In genomic region chr2:113041871-113042270, GRCh38 we compare ENCODE assay signal across 22 cellular contexts. TPM values are rescaled to one million over a fixed set of nuclear protein-coding genes. Genes with fewer than 3 reads are reported as not detected.
DNase-seq lines count a peak whose midpoint lies in the region; ATAC-seq and TF ChIP-seq lines count a peak whose summit lies in the region.
"Had no signal": no experiment of that assay in that cellular context is flagged by ENCODE, and none has a peak within 500 bp of the region (broad histone marks: within the 10 kb centered on the region; RNA-seq: fewer than 3 reads in every experiment).

No MANE protein-coding gene starts in this region.

- H3K36me3 Mint-ChIP-seq in progenitor cell of endocrine pancreas (ENCODE audit: insufficient read depth) = no peaks in the 10 kb centered on the region
- H3K36me3 Mint-ChIP-seq: activated naive CD8-positive, alpha-beta T cell treated with anti-CD3 and anti-CD28 coated beads, Interleukin-2, amount 10 ng/mL, durations not matched to agents 7 days and 5 days; naive B cell had no signal

- H3K9ac ChIP-seq in MM.1S (ENCODE audit: low read length) = no peak overlapping the region
- H3K9ac ChIP-seq: GM23248 had no signal

- DNase-seq in MM.1S = peak; percentile 37
- peak; percentile 68 for DNase-seq in epithelial cell of esophagus (ENCODE audit: low read depth)
- DNase-seq in progenitor cell of endocrine pancreas (ENCODE audit: low spot score, unreplicated experiment) = no peak
- no peak for DNase-seq in aorta
- DNase-seq: activated CD4-positive, alpha-beta T cell treated with anti-CD3 and anti-CD28 coated beads for 48 hours; activated naive CD8-positive, alpha-beta T cell treated with anti-CD3 and anti-CD28 coated beads, Interleukin-2, amount 10 ng/mL, durations not matched to agents 7 days and 5 days; activated T-cell treated with anti-CD3 and anti-CD28 coated beads, Interleukin-2, amount 50 U/mL, for 1 hour; CD4-positive, alpha-beta T cell; GM23248; KBM-7; left cardiac atrium; naive B cell; NCI-H524 treated with DMSO at 0.1 percent for 48 hours; psoas muscle; stimulated activated CD4-positive, alpha-beta T cell treated with anti-CD3 and anti-CD28 coated beads, Interleukin-1b, Interleukin-23, amount 100 ng/mL, for 48 hours had no signal

- no peaks in the 10 kb centered on the region for H3F3A ChIP-seq in MM.1S (ENCODE audit: insufficient read depth, low read length)

- no peak overlapping the region for H3K4me3 Mint-ChIP-seq in progenitor cell of endocrine pancreas (ENCODE audit: low read depth)
- H3K4me3 Mint-ChIP-seq: activated naive CD8-positive, alpha-beta T cell treated with anti-CD3 and anti-CD28 coated beads, Interleukin-2, amount 10 ng/mL, durations not matched to agents 7 days and 5 days; CD4-positive, alpha-beta T cell; central memory CD8-positive, alpha-beta T cell; naive B cell had no signal

- H4K20me1 ChIP-seq in MM.1S (ENCODE audit: insufficient read depth, low read length) = no peaks in the 10 kb centered on the region

- TF ChIP-seq CTCF in GM12875 (IDR thresholded peaks at IDR 0.05; ENCODE audit: borderline replicate concordance, insufficient read depth, low read depth, low read length) = peak; percentile 47; the same call in 1 of the 2 replicates
- peak; percentile 39 for TF ChIP-seq CTCF in MM.1S (IDR thresholded peaks at IDR 0.05; ENCODE audit: low read length)
- peak; percentile 70 for TF ChIP-seq CTCF in epithelial cell of esophagus (IDR thresholded peaks at IDR 0.05; ENCODE audit: insufficient read depth, low read depth, low read length, missing control alignments)
- peak; percentile 16 for TF ChIP-seq CTCF in progenitor cell of endocrine pancreas (IDR thresholded peaks at IDR 0.05; ENCODE audit: unreplicated experiment)

- intact Hi-C loops in aorta (cut with DNase I) = no loop called here

- no peaks in the 10 kb centered on the region for H3K27me3 ChIP-seq in MM.1S (replicated peaks; ENCODE audit: insufficient read depth, low read length)
- no peaks in the 10 kb centered on the region for H3K27me3 ChIP-seq in aorta (ENCODE audit: control insufficient read depth in 1 of 2, insufficient read depth in 2 of 2, low read length in 1 of 2)

- no peak overlapping the region for H3K4me2 ChIP-seq in MM.1S (ENCODE audit: low read depth, low read length)

- H3K36me3 ChIP-seq in MM.1S (replicated peaks; ENCODE audit: insufficient read depth, low read length) (no peaks in the 10 kb centered on the region), aorta (ENCODE audit: control insufficient read depth in 1 of 2, insufficient read depth in 2 of 2, low read length in 1 of 2) (no peaks in the 10 kb centered on the region)
- H3K36me3 ChIP-seq: thoracic aorta had no signal

- H3K9me3 ChIP-seq in MM.1S (replicated peaks; ENCODE audit: insufficient read depth, low read length) (no peaks in the 10 kb centered on the region), aorta (ENCODE audit: control insufficient read depth, low read length) (no peaks in the 10 kb centered on the region)
- H3K9me3 ChIP-seq: thoracic aorta had no signal

- H3K27ac ChIP-seq in MM.1S (ENCODE audit: low read length) (no peak overlapping the region), aorta (ENCODE audit: low read depth in 1 of 2, low read length in 2 of 2) (no peak overlapping the region)
- H3K27ac ChIP-seq: GM23248, psoas muscle, thoracic aorta had no signal

- peaks cover 5% of the 10 kb centered on the region; the same call in 1 of the 2 replicates for H3K4me1 ChIP-seq in MM.1S (ENCODE audit: low read length)
- H3K4me1 ChIP-seq in aorta (ENCODE audit: control insufficient read depth in 1 of 2, insufficient read depth in 2 of 2, low read length in 2 of 2) = no peaks in the 10 kb centered on the region
- H3K4me1 ChIP-seq: psoas muscle had no signal

- H2AFZ ChIP-seq in MM.1S (ENCODE audit: low read length) = no peak overlapping the region
- H2AFZ ChIP-seq: GM23248 had no signal

- WGBS in aorta, 2 donors = 49 to 56% methylated on average over 5 of the region's 5 CpGs

- H3K4me1 Mint-ChIP-seq in progenitor cell of endocrine pancreas (ENCODE audit: low read depth) = peaks cover 15% of the 10 kb centered on the region
- H3K4me1 Mint-ChIP-seq: activated naive CD8-positive, alpha-beta T cell treated with anti-CD3 and anti-CD28 coated beads, Interleukin-2, amount 10 ng/mL, durations not matched to agents 7 days and 5 days; central memory CD8-positive, alpha-beta T cell; naive B cell had no signal

- H3K79me2 ChIP-seq in MM.1S (ENCODE audit: low read length) = no peaks in the 10 kb centered on the region

- peaks cover 3% of the 10 kb centered on the region for H3K27me3 Mint-ChIP-seq in progenitor cell of endocrine pancreas
- H3K27me3 Mint-ChIP-seq: CD4-positive, alpha-beta T cell had no signal

- no peaks in the 10 kb centered on the region for H3K9me2 ChIP-seq in MM.1S (replicated peaks; ENCODE audit: insufficient read depth, low read length)

- H3K27ac Mint-ChIP-seq in progenitor cell of endocrine pancreas = no peak overlapping the region
- H3K27ac Mint-ChIP-seq: activated naive CD8-positive, alpha-beta T cell treated with anti-CD3 and anti-CD28 coated beads, Interleukin-2, amount 10 ng/mL, durations not matched to agents 7 days and 5 days; CD4-positive, alpha-beta T cell; naive B cell had no signal

- H3K9me3 Mint-ChIP-seq in progenitor cell of endocrine pancreas (ENCODE audit: low read depth) = no peaks in the 10 kb centered on the region
- H3K9me3 Mint-ChIP-seq: activated naive CD8-positive, alpha-beta T cell treated with anti-CD3 and anti-CD28 coated beads, Interleukin-2, amount 10 ng/mL, durations not matched to agents 7 days and 5 days; CD4-positive, alpha-beta T cell; central memory CD8-positive, alpha-beta T cell had no signal

- H3K4me3 ChIP-seq in GM12875 (ENCODE audit: low read depth, low read length) (no peak overlapping the region), MM.1S (ENCODE audit: low read length) (no peak overlapping the region), epithelial cell of esophagus (ENCODE audit: low read length) (no peak overlapping the region), aorta (ENCODE audit: low read length in 2 of 2) (no peak overlapping the region)
- H3K4me3 ChIP-seq: GM23248, psoas muscle, thoracic aorta had no signal

- no peak for ATAC-seq in HG03097 (IDR thresholded peaks at IDR 0.05; ENCODE audit: low FRiP score, unreplicated experiment)
- no peak for ATAC-seq in aorta (ENCODE audit: low FRiP score)
- ATAC-seq in HG03342 (IDR thresholded peaks at IDR 0.05; ENCODE audit: unreplicated experiment) = no peak
- ATAC-seq: left cardiac atrium, psoas muscle had no signal

RNA-seq across cellular contexts. Expression of gene IL36B, which starts 10.8 kb away (rescaled TPM):
- not detected in 2 replicates for total RNA-seq in progenitor cell of endocrine pancreas
- not detected for total RNA-seq in aorta
- not detected for polyA plus RNA-seq in aorta
- total RNA-seq: activated naive CD8-positive, alpha-beta T cell treated with anti-CD3 and anti-CD28 coated beads, Interleukin-2, amount 10 ng/mL, durations not matched to agents 7 days and 5 days; CD4-positive, alpha-beta T cell; endothelial cell of umbilical vein; GM23248; left cardiac atrium; psoas muscle; T-helper 2 cell treated with Interferon-gamma antibody and Interleukin-4, amounts not matched to agents 100 ng/mL and 5 ng/mL, for 36 hours; thoracic aorta had no signal
- polyA plus RNA-seq: endothelial cell of umbilical vein, GM23248, psoas muscle had no signal

RNA-seq across cellular contexts. Expression of gene IL36RN, which starts 17.1 kb away (rescaled TPM):
- total RNA-seq in progenitor cell of endocrine pancreas = 0.13 TPM in 1 of 2 replicates, not detected in the other
- not detected for total RNA-seq in aorta
- not detected for polyA plus RNA-seq in aorta
- total RNA-seq: activated naive CD8-positive, alpha-beta T cell treated with anti-CD3 and anti-CD28 coated beads, Interleukin-2, amount 10 ng/mL, durations not matched to agents 7 days and 5 days; CD4-positive, alpha-beta T cell; endothelial cell of umbilical vein; GM23248; left cardiac atrium; psoas muscle; T-helper 2 cell treated with Interferon-gamma antibody and Interleukin-4, amounts not matched to agents 100 ng/mL and 5 ng/mL, for 36 hours; thoracic aorta had no signal
- polyA plus RNA-seq: endothelial cell of umbilical vein, GM23248, psoas muscle had no signal

RNA-seq across cellular contexts. Expression of gene IL1F10, which starts 25.9 kb away (rescaled TPM):
- total RNA-seq in progenitor cell of endocrine pancreas (not detected in 2 replicates), aorta (not detected)
- not detected for polyA plus RNA-seq in aorta
- total RNA-seq: activated naive CD8-positive, alpha-beta T cell treated with anti-CD3 and anti-CD28 coated beads, Interleukin-2, amount 10 ng/mL, durations not matched to agents 7 days and 5 days; CD4-positive, alpha-beta T cell; endothelial cell of umbilical vein; GM23248; left cardiac atrium; psoas muscle; T-helper 2 cell treated with Interferon-gamma antibody and Interleukin-4, amounts not matched to agents 100 ng/mL and 5 ng/mL, for 36 hours; thoracic aorta had no signal
- polyA plus RNA-seq: endothelial cell of umbilical vein, GM23248, psoas muscle had no signal

RNA-seq across cellular contexts. Expression of gene IL36A, which starts 36.6 kb away (rescaled TPM):
- not detected in 2 replicates for total RNA-seq in progenitor cell of endocrine pancreas
- not detected for total RNA-seq in aorta
- not detected for polyA plus RNA-seq in aorta
- total RNA-seq: activated naive CD8-positive, alpha-beta T cell treated with anti-CD3 and anti-CD28 coated beads, Interleukin-2, amount 10 ng/mL, durations not matched to agents 7 days and 5 days; endothelial cell of umbilical vein; GM23248; left cardiac atrium; psoas muscle; thoracic aorta had no signal
- polyA plus RNA-seq: endothelial cell of umbilical vein, GM23248, psoas muscle had no signal

Comparison
In these comparisons a context has a peak if more than half of its experiments do, and no peak if none do; other contexts are left out.
1. CTCF ChIP-seq: peak in every context shown above with its lines; median percentile 70 in epithelial cell of esophagus; 47 in GM12875; 39 in MM.1S; 16 in progenitor cell of endocrine pancreas.
2. DNase-seq: peak in MM.1S (single experiment) and epithelial cell of esophagus (single experiment); none in progenitor cell of endocrine pancreas (single experiment) and aorta (0 of 2).